Comparison of ENCODE assay signal across 13 cellular contexts in genomic region chr7:107638594-107638993, GRCh38. TPM values are rescaled to one million over a fixed set of nuclear protein-coding genes. Genes with fewer than 3 reads are reported as not detected.
A peak's percentile ranks its signal among the peaks of the same experiment; 100 is the strongest.
DNase-seq lines count a peak whose midpoint lies in the region; ATAC-seq, FAIRE-seq and TF ChIP-seq lines count a peak whose summit lies in the region.
"Had no signal": no experiment of that assay in that cellular context is flagged by ENCODE, and none has a peak within 500 bp of the region (broad histone marks: within the 10 kb centered on the region; RNA-seq: fewer than 3 reads in every experiment).

No MANE protein-coding gene starts in this region.

- H3K79me2 ChIP-seq in GM12878 (ENCODE audit: control insufficient read depth, insufficient read depth, low read length) (no peaks in the 10 kb centered on the region), mesendoderm (ENCODE audit: control insufficient read depth, insufficient read depth, low read length) (no peaks in the 10 kb centered on the region)

- H3K79me1 ChIP-seq in mesendoderm (ENCODE audit: low read length), result no peaks in the 10 kb centered on the region

- peaks cover 0 to 3% of the 10 kb centered on the region in 2 experiments; a peak in 1 of 4 replicates for H3K27me3 ChIP-seq in GM12878 (replicated peaks in 1 of 2; ENCODE audit: control insufficient read depth in 2 of 2, insufficient read depth in 2 of 2, low read length in 1 of 2)
- no peaks in the 10 kb centered on the region for H3K27me3 ChIP-seq in mesendoderm (ENCODE audit: insufficient read depth, low read length, poor library complexity)

- no peaks in the 10 kb centered on the region for H3K36me3 ChIP-seq in GM12878 (ENCODE audit: control insufficient read depth in 2 of 2, insufficient read depth in 2 of 2, low read length in 1 of 2)
- no peaks in the 10 kb centered on the region for H3K36me3 ChIP-seq in mesendoderm (ENCODE audit: control insufficient read depth, insufficient read depth, low read length)

- CTCF ChIA-PET in GM12878 (lab: Yijun Ruan, JAX), result interaction anchor here (1.1 to 1.5 kb wide), 3 partner anchors 20 to 104 kb away, joined by 3 read pairs; no protein-coding TSS in a partner anchor

- H3K27ac ChIP-seq in GM12878 (ENCODE audit: control insufficient read depth, insufficient read depth) (0 out of 2 replicates have a peak overlapping the region, but pooled peaks have one; percentile 25), mesendoderm (ENCODE audit: low read depth, low read length) (no peak overlapping the region)
- H3K27ac ChIP-seq: 22Rv1, psoas muscle had no signal

- TF ChIP-seq CTCF in GM12878 (IDR thresholded peaks at IDR 0.05 in 2 of 3, conservative IDR thresholded peaks at IDR 0.05 in 1 of 3; ENCODE audit: control insufficient read depth in 2 of 3, extremely low read depth in 1 of 3, insufficient read depth in 1 of 3, low read depth in 3 of 3, low read length in 3 of 3), result no peak

- no peak overlapping the region for H3K18ac ChIP-seq in mesendoderm (ENCODE audit: low read length)

- no peak overlapping the region for H2AK5ac ChIP-seq in mesendoderm (ENCODE audit: low read length)

- peaks cover 15% of the 10 kb centered on the region for H3K4me1 ChIP-seq in GM12878 (ENCODE audit: control insufficient read depth, insufficient read depth, low read length)
- H3K4me1 ChIP-seq in mesendoderm (ENCODE audit: control insufficient read depth, low read depth, low read length), result no peaks in the 10 kb centered on the region
- H3K4me1 ChIP-seq: psoas muscle had no signal

- peak; percentile 73 to 74; a peak in 3 of 4 replicates for TF ChIP-seq EP300 in GM12878 (IDR thresholded peaks at IDR 0.05; ENCODE audit: borderline replicate concordance in 1 of 2, control insufficient read depth in 1 of 2, low read depth in 2 of 2, low read length in 2 of 2)

- H2AFZ ChIP-seq in GM12878 (ENCODE audit: control insufficient read depth, low read depth, low read length), result no peak overlapping the region

- H2BK120ac ChIP-seq in mesendoderm (ENCODE audit: low read depth, low read length), result no peak overlapping the region

- H3K9ac ChIP-seq in GM12878 (ENCODE audit: control insufficient read depth, insufficient read depth, low read length) (no peak overlapping the region), mesendoderm (ENCODE audit: low read length) (no peak overlapping the region)

- H3K4me2 ChIP-seq in GM12878 (ENCODE audit: control insufficient read depth, insufficient read depth) (peak overlapping the region; percentile 57), mesendoderm (ENCODE audit: low read length) (no peak overlapping the region)

- intact Hi-C loops in GM12878 (cut with micrococcal nuclease; ENCODE audit: unreplicated experiment), result no loop called here

- RAD21 ChIA-PET in GM12878 (lab: Charles Lee; ENCODE audit: unreplicated experiment), result no interaction called here

- 5% methylated on average over 1 of the region's 1 CpG for WGBS in GM12878 (ENCODE audit: insufficient coverage, insufficient replicate concordance, low lambda C conversion rate, missing lambda C conversion rate)
- no CpG with 5 or more reads among the region's 1 CpG for WGBS in mesendoderm (ENCODE audit: extremely low coverage, insufficient coverage, low lambda C conversion rate)

- peak; percentile 86 for FAIRE-seq in GM12878 (lab: Jason Lieb, UNC)

- H2BK5ac ChIP-seq in mesendoderm (ENCODE audit: low read length), result no peak overlapping the region

- BruUV-seq in GM12878 (replicated peaks; lab: Mats Ljungman, UMichigan), result no TSS peak

- no peak for TF ChIP-seq RAD21 in GM12878 (IDR thresholded peaks at IDR 0.05; ENCODE audit: insufficient read depth, low read depth, low read length)

- TF ChIP-seq POLR2A in GM12878 (IDR thresholded peaks at IDR 0.05; ENCODE audit: low read depth, low read length), result no peak

- no peak overlapping the region for H2BK15ac ChIP-seq in mesendoderm (replicated peaks; ENCODE audit: low read depth)

- H3K9me3 ChIP-seq in GM12878 (replicated peaks; ENCODE audit: control insufficient read depth, insufficient read depth, low read length), result peaks cover 2% of the 10 kb centered on the region; the same call in 2 of the 3 replicates
- H3K9me3 ChIP-seq: psoas muscle had no signal

- no peaks in the 10 kb centered on the region for H4K20me1 ChIP-seq in GM12878 (ENCODE audit: control insufficient read depth, insufficient read depth)

- H3K4ac ChIP-seq in mesendoderm (ENCODE audit: low read depth, low read length), result no peak overlapping the region

- H4K5ac ChIP-seq in mesendoderm (ENCODE audit: low read length), result no peak overlapping the region

- SMC1A ChIA-PET in GM12878 (lab: Charles Lee; ENCODE audit: uncharacterized antibody, unreplicated experiment), result interaction anchor here (0.6 to 1.0 kb wide), 4 partner anchors 37 to 470 kb away, joined by 3 read pairs; partner anchors contain the start of gene HBP1

- no peak overlapping the region for H3K23ac ChIP-seq in mesendoderm (ENCODE audit: low read length)

- ATAC-seq in GM21529 (IDR thresholded peaks at IDR 0.05; ENCODE audit: unreplicated experiment) (peak; percentile 95), HG03378 (IDR thresholded peaks at IDR 0.05; ENCODE audit: unreplicated experiment) (peak; percentile 97), GM12878 (peak; percentile 93)
- ATAC-seq: psoas muscle; stimulated activated effector memory CD8-positive, alpha-beta T cell treated with anti-CD3 and anti-CD28 coated beads, Interleukin-12 subunit alpha, Interleukin-12 subunit beta, amount 100 ng/mL, for 72 hours had no signal

- DNase-seq in NOMO-1 (lab: John Stamatoyannopoulos, UW; ENCODE audit: unreplicated experiment in 2 of 2) (peak; percentile 35 to 38), NOMO-1 treated with dmso at 0.1 percent for 144 hours (lab: John Stamatoyannopoulos, UW; ENCODE audit: unreplicated experiment) (no peak), GM12878 (ENCODE audit: low read depth, low spot score) (peak; percentile 75), NCI-H446 treated with DMSO at 0.1 percent for 48 hours (lab: John Stamatoyannopoulos, UW) (no peak), mesendoderm (no peak), activated gamma-delta T cell (lab: John Stamatoyannopoulos, UW) (no peak)
- DNase-seq: cortex of kidney, NCI-H2107, psoas muscle had no signal

- H4K8ac ChIP-seq in mesendoderm (ENCODE audit: low read depth, low read length), result no peak overlapping the region

- in situ Hi-C loops in GM12878 (cut with MboI), result no loop called here

- peak overlapping the region; percentile 13; the same call in 1 of the 2 replicates for H3K4me3 ChIP-seq in GM12878
- H3K4me3 ChIP-seq in mesendoderm (ENCODE audit: low read length), result no peak overlapping the region
- H3K4me3 ChIP-seq: psoas muscle had no signal

- H3K56ac ChIP-seq in mesendoderm (ENCODE audit: low read length), result no peak overlapping the region

- POLR2A ChIA-PET in GM12878 (lab: Charles Lee), result interaction anchor here (1.0 kb wide), 1 partner anchor 75 kb away, joined by 3 read pairs; the partner anchor contains the start of genes COG5 and DUS4L

TF ChIP-seq in GM12878, 131 proteins besides CTCF, POLR2A, EP300 and RAD21 (continues in another document):
- TF ChIP-seq HCFC1 (IDR thresholded peaks at IDR 0.05; ENCODE audit: low read length) (no peak), MAX (IDR thresholded peaks at IDR 0.05; ENCODE audit: low read depth, low read length) (no peak)

RNA-seq across cellular contexts. Expression of gene SLC26A4, which starts 22.0 kb away (rescaled TPM):
- 0.65 TPM in 1 of 2 replicates, not detected in the other for total RNA-seq in GM12878 (2013; cell fraction: nucleolus; rRNA removed)
- 0.06 TPM in 1 of 2 replicates, not detected in the other for total RNA-seq in GM12878 (2014; rRNA removed)
- 0.09 and 0.18 TPM in 2 replicates for total RNA-seq in GM12878 (2014; rRNA removed; fragmentation: Illumina TruSeq; extraction: Trizol)
- not detected in 2 replicates for total RNA-seq in GM12878 (2021)
- polyA plus RNA-seq in GM12878 (2011; ENCODE audit: low read depth), result not detected
- polyA plus RNA-seq in GM12878 (2011; rRNA removed), result 0.08 and 0.17 TPM in 2 replicates
- polyA plus RNA-seq in GM12878 (2011; cell fraction: cytosol; rRNA removed), result 0.02 and 0.21 TPM in 2 replicates
- polyA plus RNA-seq in GM12878 (2011; cell fraction: nucleus; rRNA removed), result 0.12 and 0.34 TPM in 2 replicates
- polyA plus RNA-seq in GM12878 (2012), result 0.03 TPM in 1 of 2 replicates, not detected in the other
- 0.01 and 0.21 TPM in 2 replicates for polyA plus RNA-seq in GM12878 (2014; fragmentation: Illumina TruSeq; extraction: Trizol)
- polyA plus RNA-seq in GM12878 (2014; fragmentation: Nextera tagmentation; extraction: Ambion mirVana), result not detected
- 0.20 TPM in 1 of 2 replicates, not detected in the other for polyA plus RNA-seq in GM12878 (2014; rRNA removed)
- under 1 TPM in 1 of 2 experiments, not detected in 1; 0.16 TPM for polyA plus RNA-seq in GM12878 (2016; fragmentation: Nextera tagmentation; extraction: Ambion mirVana)
- polyA minus RNA-seq in GM12878 (2011; rRNA and poly(A)+ RNA removed), result 0.05 TPM in 1 of 2 replicates, not detected in the other
- not detected in 2 replicates for polyA minus RNA-seq in GM12878 (2011; cell fraction: cytosol; rRNA and poly(A)+ RNA removed)
- 0.12 TPM in 1 of 2 replicates, not detected in the other for polyA minus RNA-seq in GM12878 (2011; cell fraction: nucleus; rRNA and poly(A)+ RNA removed)
- 0.01 TPM for polyA plus RNA-seq in mesendoderm (2013, experiment 1 of 2)
- polyA plus RNA-seq in mesendoderm (2013, experiment 2 of 2), result 0.04 TPM

RNA-seq across cellular contexts. Expression of gene BCAP29, which starts 58.5 kb away (rescaled TPM):
- 38.9 and 39.7 TPM in 2 replicates for total RNA-seq in GM12878 (2013; cell fraction: nucleolus; rRNA removed)
- total RNA-seq in GM12878 (2014; rRNA removed) (26.5 and 33.2 TPM in 2 replicates), GM12878 (2014; rRNA removed; fragmentation: Illumina TruSeq; extraction: Trizol) (42.8 and 44.2 TPM in 2 replicates), GM12878 (2021) (32.0 and 33.4 TPM in 2 replicates)
- polyA plus RNA-seq in GM12878 (2011; ENCODE audit: low read depth), result 10.0 TPM
- polyA plus RNA-seq in GM12878 (2011; rRNA removed) (33.3 and 53.2 TPM in 2 replicates), GM12878 (2014; fragmentation: Illumina TruSeq; extraction: Trizol) (58.5 and 72.0 TPM in 2 replicates), GM12878 (2014; fragmentation: Nextera tagmentation; extraction: Ambion mirVana) (10 to 100 TPM; 26.6 to 36.3 TPM), GM12878 (2014; rRNA removed) (21.2 and 27.0 TPM in 2 replicates), GM12878 (2016; fragmentation: Nextera tagmentation; extraction: Ambion mirVana) (10 to 100 TPM; 46.9 to 48.5 TPM)
- 8.5 and 12.5 TPM in 2 replicates for polyA plus RNA-seq in GM12878 (2011; cell fraction: cytosol; rRNA removed)
- 11.4 and 12.0 TPM in 2 replicates for polyA plus RNA-seq in GM12878 (2011; cell fraction: nucleus; rRNA removed)
- 12.6 and 16.0 TPM in 2 replicates for polyA plus RNA-seq in GM12878 (2012)
- polyA minus RNA-seq in GM12878 (2011; rRNA and poly(A)+ RNA removed), result 9.0 and 13.2 TPM in 2 replicates
- polyA minus RNA-seq in GM12878 (2011; cell fraction: cytosol; rRNA and poly(A)+ RNA removed), result 4.1 and 5.5 TPM in 2 replicates
- polyA minus RNA-seq in GM12878 (2011; cell fraction: nucleus; rRNA and poly(A)+ RNA removed), result 18.1 and 27.3 TPM in 2 replicates
- 17.9 TPM for polyA plus RNA-seq in mesendoderm (2013, experiment 1 of 2)
- 17.8 TPM for polyA plus RNA-seq in mesendoderm (2013, experiment 2 of 2)

Comparison
In these comparisons a context has a peak if more than half of its experiments do, and no peak if none do; other contexts are left out.
1. DNase-seq: peak in NOMO-1 (2 of 2) and GM12878 (single experiment); none in NOMO-1 treated with dmso at 0.1 percent for 144 hours (single experiment), NCI-H446 treated with DMSO at 0.1 percent for 48 hours (single experiment), mesendoderm (single experiment) and activated gamma-delta T cell (single experiment).
2. Peak in every context shown above with its lines, with median percentiles within 50 percentile points of each other: ATAC-seq.